Comparison of ENCODE assay signal across 25 cellular contexts in genomic region chr16:87041732-87042131, GRCh38.
"Had no signal": no experiment of that assay in that cellular context is flagged by ENCODE, and none has a peak within 500 bp of the region (broad histone marks: within the 10 kb centered on the region; RNA-seq: fewer than 3 reads in every experiment).

No MANE protein-coding gene starts in this region.

- ATAC-seq: esophagus mucosa; gastrocnemius medialis; lower lobe of right lung; naive thymus-derived CD8-positive, alpha-beta T cell; stimulated activated naive CD8-positive, alpha-beta T cell treated with anti-CD3 and anti-CD28 coated beads, Interleukin-15, amount 100 ng/mL, for 72 hours had no signal

- DNase-seq: effector CD8-positive, alpha-beta T cell; endodermal cell; foreskin fibroblast; gastrocnemius medialis; head of caudate nucleus; left ventricle myocardium superior; lower lobe of right lung; nephron progenitor cell; small intestine; stimulated activated CD4-positive, alpha-beta T cell treated with anti-CD3 and anti-CD28 coated beads, Interleukin-12 subunit alpha, Interleukin-12 subunit beta, amount 100 ng/mL, for 4 hours; stimulated activated CD4-positive, alpha-beta T cell treated with anti-CD3 and anti-CD28 coated beads, Interleukin-1b, Interleukin-23, amount 100 ng/mL, for 48 hours; stimulated activated CD4-positive, alpha-beta T cell treated with anti-CD3 and anti-CD28 coated beads, Interleukin-4, amount 100 ng/mL, for 1 hour; stimulated activated CD8-positive, alpha-beta memory T cell treated with anti-CD3 and anti-CD28 coated beads, Interleukin-4, amount 100 ng/mL, for 48 hours; stimulated activated naive CD4-positive, alpha-beta T cell; stimulated activated naive CD8-positive, alpha-beta T cell treated with anti-CD3 and anti-CD28 coated beads, Interleukin-15, amount 100 ng/mL, for 72 hours; transverse colon had no signal

- H3K27me3 ChIP-seq: right atrium auricular region, vagina had no signal

- H3K36me3 ChIP-seq: gastrocnemius medialis, lower lobe of right lung, neutrophil, prostate gland, right atrium auricular region, transverse colon, vagina had no signal

- H3K4me3 ChIP-seq: gastrocnemius medialis, lower lobe of right lung, prostate gland, right atrium auricular region, transverse colon, vagina had no signal

- H3K4me1 ChIP-seq: gastrocnemius medialis, prostate gland, transverse colon, vagina had no signal

- H3K9me3 ChIP-seq: gastrocnemius medialis, lower lobe of right lung, neutrophil, prostate gland, right atrium auricular region, transverse colon, vagina had no signal

- H3K27ac ChIP-seq: epithelial cell of prostate, gastrocnemius medialis, lower lobe of right lung, neutrophil, prostate gland, transverse colon, vagina had no signal

- FAIRE-seq: colon, keratinocyte, small intestine had no signal
